In genomic region chr11:46677991-46678740, GRCh38 we compare ENCODE assay signal across 1 cellular context.
TF ChIP-seq lines count a peak whose summit lies in the region.

No MANE protein-coding gene starts in this region.

TF ChIP-seq in SK-N-SH treated with all-trans-retinoic acid at 6 μM for 48 hours, 23 proteins besides CTCF, POLR2A, EP300 and RAD21 (continued from another document):
- TF ChIP-seq TSHZ2 (CRISPR knock-in tag; IDR thresholded peaks at IDR 0.05) = no peak
- TF ChIP-seq ZFP3 (CRISPR knock-in tag; IDR thresholded peaks at IDR 0.05) = no peak
- no peak for TF ChIP-seq ZNF565 (CRISPR knock-in tag; conservative IDR thresholded peaks at IDR 0.05; ENCODE audit: low read depth)
- TF ChIP-seq PATZ1 (CRISPR knock-in tag; IDR thresholded peaks at IDR 0.05; ENCODE audit: borderline replicate concordance) = no peak
- no peak for TF ChIP-seq ISL1 (CRISPR knock-in tag; IDR thresholded peaks at IDR 0.05)
- no peak for TF ChIP-seq ZFP30 (CRISPR knock-in tag; IDR thresholded peaks at IDR 0.05)
- TF ChIP-seq TOX (CRISPR knock-in tag; IDR thresholded peaks at IDR 0.05; ENCODE audit: borderline replicate concordance) = no peak
- TF ChIP-seq SNAI2 (CRISPR knock-in tag; IDR thresholded peaks at IDR 0.05) = no peak
- no peak for TF ChIP-seq CSDC2 (CRISPR knock-in tag; IDR thresholded peaks at IDR 0.05)
- no peak for TF ChIP-seq PPARA (CRISPR knock-in tag; IDR thresholded peaks at IDR 0.05; ENCODE audit: borderline replicate concordance)
- TF ChIP-seq BACH2 (CRISPR knock-in tag; IDR thresholded peaks at IDR 0.05; ENCODE audit: borderline replicate concordance) = no peak
TF ChIP-seq in SK-N-SH treated with all-trans-retinoic acid at 6 μM for 48 hours: peak in this region for 0.
